Comparison of ENCODE assay signal across 8 cellular contexts in the genomic region with DNA sequence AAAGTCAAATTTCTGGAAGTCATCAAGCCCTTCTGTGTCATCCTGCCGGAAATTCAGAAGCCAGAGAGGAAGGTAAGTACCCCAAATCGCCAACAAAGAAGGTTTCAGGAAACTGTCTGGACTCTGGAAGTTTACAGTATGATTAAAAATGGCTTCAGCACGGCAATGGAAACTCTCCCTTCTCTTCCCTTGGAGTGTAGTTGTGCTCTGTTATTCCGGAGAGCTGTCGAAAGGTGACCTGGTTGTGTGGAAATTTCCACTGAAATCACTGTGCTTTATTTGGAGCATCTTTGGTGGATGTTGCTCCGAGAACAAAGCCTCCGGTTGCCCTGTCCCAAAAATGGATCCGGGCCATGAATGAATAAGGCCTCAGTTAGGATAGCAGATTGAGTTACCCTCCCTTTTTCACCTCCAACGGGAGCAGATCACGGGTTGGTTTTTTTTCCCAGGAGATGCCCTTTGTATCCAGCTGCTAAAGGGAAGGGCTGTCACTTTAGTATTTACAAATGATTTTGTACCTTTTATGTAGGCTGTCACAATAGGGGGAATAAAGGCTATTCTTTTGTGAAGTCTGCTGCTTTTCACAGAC. TPM values are rescaled to one million over a fixed set of nuclear protein-coding genes. Genes with fewer than 3 reads are reported as not detected.
DNase-seq lines count a peak whose midpoint lies in the region; ATAC-seq and TF ChIP-seq lines count a peak whose summit lies in the region.

No MANE protein-coding gene starts in this region.

- intact Hi-C loops in colonic mucosa (cut with DNase I) (no loop called here), mucosa of descending colon (cut with DNase I, micrococcal nuclease) (no loop called here)

- H3K36me3 ChIP-seq in colonic mucosa (peaks cover 10% of the 10 kb centered on the region), mucosa of descending colon (ENCODE audit: low read depth) (no peaks in the 10 kb centered on the region)

- H3K4me1 ChIP-seq in colonic mucosa = peaks cover 18% of the 10 kb centered on the region
- H3K4me1 ChIP-seq in mucosa of descending colon (ENCODE audit: low read depth) = peaks cover 22% of the 10 kb centered on the region

- no peak for TF ChIP-seq POLR2A in NB4 (IDR thresholded peaks at IDR 0.05; ENCODE audit: extremely low read depth, insufficient read length)

- H3K27me3 ChIP-seq in colonic mucosa = no peaks in the 10 kb centered on the region

- peak; percentile 36 for DNase-seq in DMS 273 treated with DMSO at 0.1 percent for 48 hours (lab: John Stamatoyannopoulos, UW)
- DNase-seq in NB4 (ENCODE audit: low read depth) = no peak
- DNase-seq in colonic mucosa = no peak
- peak in 1 of 3 donors; percentile 31 for DNase-seq in mucosa of descending colon
- DNase-seq in AML-193 (lab: John Stamatoyannopoulos, UW) = no peak
- no peak for DNase-seq in SHP77 (lab: John Stamatoyannopoulos, UW)

- H3K9ac ChIP-seq in colonic mucosa (ENCODE audit: low read depth in 2 of 2, low read length in 2 of 2) = peak overlapping the region; percentile 93 to 99

- H3K4me3 ChIP-seq in NB4 (ENCODE audit: low read depth, low read length) (peak overlapping the region; percentile 100), colonic mucosa (peak overlapping the region; percentile 91), mucosa of descending colon (peak overlapping the region; percentile 83)

- H3K9me3 ChIP-seq in colonic mucosa (no peaks in the 10 kb centered on the region), mucosa of descending colon (no peaks in the 10 kb centered on the region)

- H3K27ac ChIP-seq in colonic mucosa = peak overlapping the region; percentile 93

- ATAC-seq in mucosa of descending colon = peak; percentile 13
- ATAC-seq in GM21717 (IDR thresholded peaks at IDR 0.05; ENCODE audit: unreplicated experiment) = no peak
- ATAC-seq in HG03565 (IDR thresholded peaks at IDR 0.05; ENCODE audit: unreplicated experiment) = no peak

- TF ChIP-seq CTCF in NB4 (IDR thresholded peaks at IDR 0.05; ENCODE audit: low read depth, low read length) (no peak), colonic mucosa (IDR thresholded peaks at IDR 0.05) (no peak), mucosa of descending colon (IDR thresholded peaks at IDR 0.05) (no peak)

RNA-seq across cellular contexts. Expression of gene SEC61A1, which starts 0.7 kb away (rescaled TPM):
- 100 to 1,000 TPM; 184 to 250 TPM for total RNA-seq in colonic mucosa
- 100 to 1,000 TPM; 111 to 159 (median 116) TPM for total RNA-seq in mucosa of descending colon
